1 cellular context compared by ENCODE assay signal in genomic region chr21:34993521-34993921, GRCh38.
TF ChIP-seq lines count a peak whose summit lies in the region.

No MANE protein-coding gene starts in this region.

TF ChIP-seq in GM12878, 131 proteins besides CTCF, POLR2A, EP300 and RAD21:
- TF ChIP-seq BCL3 (IDR thresholded peaks at IDR 0.05; ENCODE audit: borderline replicate concordance, insufficient read depth, low read depth, low read length, poor library complexity, severe bottlenecking), result peak; percentile 12
